Comparison of ENCODE assay signal across 1 cellular context in the genomic region with DNA sequence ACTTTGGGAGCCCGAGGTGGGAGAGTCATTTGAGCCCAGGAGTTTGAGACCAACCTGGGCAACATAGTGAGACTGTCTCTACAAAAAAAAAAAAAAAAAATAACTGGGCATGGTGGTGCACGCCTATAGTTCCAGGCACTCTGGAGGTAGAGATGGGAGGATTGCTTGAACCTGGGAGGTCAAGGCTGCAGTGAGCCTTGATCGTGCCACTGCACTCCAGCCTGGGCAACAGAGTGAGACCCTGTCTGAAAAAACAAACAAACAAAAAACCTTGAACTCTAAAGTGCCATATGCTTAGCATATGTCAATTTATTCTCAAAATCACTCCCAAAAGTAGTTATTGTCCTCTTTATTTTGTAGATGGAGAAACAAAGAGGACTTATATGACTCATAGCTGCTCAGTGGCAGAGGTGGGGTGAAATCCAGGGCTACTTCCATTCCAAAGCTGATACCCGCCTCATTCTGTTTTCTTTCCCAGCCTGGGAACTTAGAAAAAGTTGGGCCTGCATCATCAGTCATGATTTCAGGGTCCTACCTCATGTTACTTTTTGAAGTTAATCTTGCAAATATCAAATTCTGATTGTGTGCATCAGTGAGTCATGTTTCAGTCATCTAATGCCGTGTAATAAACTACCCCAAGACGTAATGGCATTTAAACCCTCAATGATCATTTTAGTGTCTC.
TF ChIP-seq lines count a peak whose summit lies in the region.

No MANE protein-coding gene starts in this region.

TF ChIP-seq in K562, 482 proteins besides CTCF, POLR2A, EP300 and RAD21:
- TF ChIP-seq SRSF7 (optimal IDR thresholded peaks at IDR 0.05; ENCODE audit: low read depth, low read length) (no peak), FOSL1 (tag; conservative IDR thresholded peaks at IDR 0.05) (0 out of 2 replicates have a peak, but pooled peaks have one; percentile 25), NFE2 (IDR thresholded peaks at IDR 0.05; ENCODE audit: low read depth) (no peak), ARHGAP35 (IDR thresholded peaks at IDR 0.05; ENCODE audit: partially characterized antibody) (no peak), ZNF121 (CRISPR knock-in tag; conservative IDR thresholded peaks at IDR 0.05) (peak; percentile 47; the same call in 1 of the 2 replicates), ESRRA (IDR thresholded peaks at IDR 0.05; ENCODE audit: borderline replicate concordance, low read depth) (no peak)
